ENCODE assay signal across 18 cellular contexts in genomic region chr19:49636230-49636932, GRCh38. TPM values are rescaled to one million over a fixed set of nuclear protein-coding genes. Genes with fewer than 3 reads are reported as not detected.
A peak's percentile ranks its signal among the peaks of the same experiment; 100 is the strongest.
DNase-seq lines count a peak whose midpoint lies in the region; ATAC-seq and TF ChIP-seq lines count a peak whose summit lies in the region.
"Had no signal": no experiment of that assay in that cellular context is flagged by ENCODE, and none has a peak within 500 bp of the region (broad histone marks: within the 10 kb centered on the region; RNA-seq: fewer than 3 reads in every experiment).

No MANE protein-coding gene starts in this region.

- no peaks in the 10 kb centered on the region for H3K27me3 Mint-ChIP-seq in T-helper 17 cell
- H3K27me3 Mint-ChIP-seq: activated B cell treated with CpG ODN at 0.5 μM for 24 hours; CD4-positive, alpha-beta T cell had no signal

- H3K4me3 Mint-ChIP-seq in T-helper 17 cell, result peak overlapping the region; percentile 25
- no peak overlapping the region for H3K4me3 Mint-ChIP-seq in stimulated activated effector memory CD8-positive, alpha-beta T cell treated with anti-CD3 and anti-CD28 coated beads, Interleukin-12 subunit alpha, Interleukin-12 subunit beta, amount 100 ng/mL, for 72 hours
- H3K4me3 Mint-ChIP-seq: activated B cell treated with CpG ODN at 0.5 μM for 24 hours; CD4-positive, alpha-beta T cell; IgD-negative memory B cell; T-helper 1 cell treated with Interleukin-12 subunit alpha and Interleukin-12 subunit beta and Interleukin-4 antibody, amounts not matched to agents 30 μg/mL and 1 μg/mL, for 36 hours had no signal

- H3K27ac Mint-ChIP-seq in T-helper 17 cell, result peak overlapping the region; percentile 27
- peak overlapping the region; percentile 74 for H3K27ac Mint-ChIP-seq in stimulated activated effector memory CD8-positive, alpha-beta T cell treated with anti-CD3 and anti-CD28 coated beads, Interleukin-12 subunit alpha, Interleukin-12 subunit beta, amount 100 ng/mL, for 72 hours
- H3K27ac Mint-ChIP-seq: activated B cell treated with CpG ODN at 0.5 μM for 24 hours; CD4-positive, alpha-beta T cell; IgD-negative memory B cell; T-helper 1 cell treated with Interleukin-12 subunit alpha and Interleukin-12 subunit beta and Interleukin-4 antibody, amounts not matched to agents 30 μg/mL and 1 μg/mL, for 36 hours had no signal

- no peaks in the 10 kb centered on the region for H3K9me3 Mint-ChIP-seq in stimulated activated effector memory CD8-positive, alpha-beta T cell treated with anti-CD3 and anti-CD28 coated beads, Interleukin-12 subunit alpha, Interleukin-12 subunit beta, amount 100 ng/mL, for 72 hours
- H3K9me3 Mint-ChIP-seq: activated B cell treated with CpG ODN at 0.5 μM for 24 hours; CD4-positive, alpha-beta T cell; IgD-negative memory B cell; T-helper 1 cell treated with Interleukin-12 subunit alpha and Interleukin-12 subunit beta and Interleukin-4 antibody, amounts not matched to agents 30 μg/mL and 1 μg/mL, for 36 hours had no signal

- TF ChIP-seq CTCF in gastroesophageal sphincter (IDR thresholded peaks at IDR 0.05), result no peak

- no peaks in the 10 kb centered on the region for H3K9me3 ChIP-seq in T-helper 17 cell (ENCODE audit: control insufficient read depth, low read length, poor library complexity, severe bottlenecking)
- no peaks in the 10 kb centered on the region for H3K9me3 ChIP-seq in gastroesophageal sphincter
- H3K9me3 ChIP-seq: pancreas had no signal

- H3K4me3 ChIP-seq in gastroesophageal sphincter, result no peak overlapping the region
- H3K4me3 ChIP-seq: dorsolateral prefrontal cortex, pancreas had no signal

- TF ChIP-seq EP300 in gastroesophageal sphincter (IDR thresholded peaks at IDR 0.05), result no peak

- peak overlapping the region in 3 of 4 donors; percentile 44 to 56 (median 48) for H3K27ac ChIP-seq in gastroesophageal sphincter
- H3K27ac ChIP-seq: pancreas had no signal

- peaks cover 0 to 61% (median 11%) of the 10 kb centered on the region in 3 donors for H3K4me1 ChIP-seq in gastroesophageal sphincter

- peak; percentile 49 for DNase-seq in DMS53 (lab: John Stamatoyannopoulos, UW)
- no peak for DNase-seq in DMS53 treated with DMSO at 0.1 percent for 48 hours (lab: John Stamatoyannopoulos, UW; ENCODE audit: unreplicated experiment)
- DNase-seq in T-helper 17 cell, result no peak
- no peak for DNase-seq in stimulated activated effector memory CD8-positive, alpha-beta T cell treated with anti-CD3 and anti-CD28 coated beads, Interleukin-12 subunit alpha, Interleukin-12 subunit beta, amount 100 ng/mL, for 72 hours (ENCODE audit: low spot score in 2 of 2)
- no peak for DNase-seq in 8988T
- DNase-seq in glomerular visceral epithelial cell (ENCODE audit: extremely low spot score), result no peak
- DNase-seq: activated B cell treated with CpG ODN at 0.5 μM for 24 hours; activated effector memory CD4-positive, alpha-beta T cell treated with Interleukin-2 at 50 U/mL for 16 hours; CD4-positive, alpha-beta T cell; hippocampal formation; small intestine; trophoblast cell had no signal

- H3K4me1 Mint-ChIP-seq in T-helper 17 cell, result peaks cover 29% of the 10 kb centered on the region
- peaks cover 44% of the 10 kb centered on the region for H3K4me1 Mint-ChIP-seq in stimulated activated effector memory CD8-positive, alpha-beta T cell treated with anti-CD3 and anti-CD28 coated beads, Interleukin-12 subunit alpha, Interleukin-12 subunit beta, amount 100 ng/mL, for 72 hours

- no peak for TF ChIP-seq POLR2A in gastroesophageal sphincter (IDR thresholded peaks at IDR 0.05)

- WGBS in gastroesophageal sphincter (ENCODE audit: low coverage in 1 of 2), 2 donors, result 71 to 88% methylated on average over 5 to 24 of the region's 31 CpGs

- H3K27me3 ChIP-seq in gastroesophageal sphincter, result no peaks in the 10 kb centered on the region
- H3K27me3 ChIP-seq: dorsolateral prefrontal cortex, pancreas had no signal

- no peaks in the 10 kb centered on the region for H3K36me3 Mint-ChIP-seq in T-helper 17 cell (ENCODE audit: low read depth)
- peaks cover 46% of the 10 kb centered on the region for H3K36me3 Mint-ChIP-seq in stimulated activated effector memory CD8-positive, alpha-beta T cell treated with anti-CD3 and anti-CD28 coated beads, Interleukin-12 subunit alpha, Interleukin-12 subunit beta, amount 100 ng/mL, for 72 hours
- H3K36me3 Mint-ChIP-seq: IgD-negative memory B cell had no signal

- H3K36me3 ChIP-seq in gastroesophageal sphincter, result peaks cover 0 to 23% of the 10 kb centered on the region in 2 donors
- H3K36me3 ChIP-seq: pancreas had no signal

- ATAC-seq in T-helper 17 cell (no peak), gastroesophageal sphincter (no peak), GM19397 (IDR thresholded peaks at IDR 0.05; ENCODE audit: unreplicated experiment) (no peak)
- no peak for ATAC-seq in stimulated activated effector memory CD8-positive, alpha-beta T cell treated with anti-CD3 and anti-CD28 coated beads, Interleukin-12 subunit alpha, Interleukin-12 subunit beta, amount 100 ng/mL, for 72 hours
- ATAC-seq: pancreas had no signal

RNA-seq across cellular contexts. Expression of gene RRAS, which starts 3.6 kb away (rescaled TPM):
- 1 to 10 TPM; 6.6 to 9.1 TPM for total RNA-seq in T-helper 17 cell
- 100 to 1,000 TPM; 100 to 162 (median 136) TPM for total RNA-seq in gastroesophageal sphincter

RNA-seq across cellular contexts. Expression of gene SCAF1, which starts 5.6 kb away (rescaled TPM):
- total RNA-seq in T-helper 17 cell, result 10 to 100 TPM; 34.1 to 36.3 TPM
- total RNA-seq in gastroesophageal sphincter, result 10 to 100 TPM; 18.2 to 37.5 (median 18.5) TPM

RNA-seq across cellular contexts. Expression of gene IRF3, which starts 29.3 kb away (rescaled TPM):
- 100 to 1,000 TPM; 162 to 181 TPM for total RNA-seq in T-helper 17 cell
- 10 to 100 TPM; 29.2 to 68.6 (median 39.9) TPM for total RNA-seq in gastroesophageal sphincter

RNA-seq across cellular contexts. Expression of gene BCL2L12, which starts 29.4 kb away (rescaled TPM):
- total RNA-seq in T-helper 17 cell, result 10 to 100 TPM; 10.2 to 15.6 TPM
- 1 to 10 TPM; 3.3 to 7.9 (median 6.4) TPM for total RNA-seq in gastroesophageal sphincter

RNA-seq across cellular contexts. Expression of gene PRMT1, which starts 40.7 kb away (rescaled TPM):
- total RNA-seq in T-helper 17 cell (10 to 100 TPM; 83.9 to 97.7 TPM), gastroesophageal sphincter (100 to 1,000 TPM; 137 to 152 (median 146) TPM)

Comparison
In these comparisons a context has a peak if more than half of its experiments do, and no peak if none do; other contexts are left out.
1. RNA of gene RRAS, which starts 3.6 kb away (total RNA-seq): 100 to 162 TPM in gastroesophageal sphincter; 6.6 to 9.1 TPM in T-helper 17 cell; every median in the first group is over 10 times any median in the second.